ENCODE assay signal across 21 cellular contexts in the genomic region with DNA sequence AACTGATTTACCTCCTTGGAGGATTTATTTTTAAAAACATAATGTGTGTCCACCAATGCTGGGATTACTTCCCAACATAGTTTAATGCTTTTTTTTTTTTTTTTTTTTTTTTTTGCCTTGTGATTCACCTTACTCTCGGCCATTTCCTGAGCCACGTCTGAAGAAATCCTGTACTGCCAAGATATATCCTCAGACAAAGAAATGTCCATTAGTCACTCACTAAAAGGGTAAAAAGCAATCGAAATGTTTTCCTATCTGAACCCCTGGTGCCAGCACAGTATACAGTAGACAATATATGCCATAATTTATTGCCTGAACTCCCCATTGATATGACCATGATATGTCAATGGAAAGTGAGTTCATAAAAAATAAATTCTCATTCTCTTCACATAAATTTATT.
DNase-seq lines count a peak whose midpoint lies in the region; ATAC-seq and TF ChIP-seq lines count a peak whose summit lies in the region.
"Had no signal": no experiment of that assay in that cellular context is flagged by ENCODE, and none has a peak within 500 bp of the region (broad histone marks: within the 10 kb centered on the region; RNA-seq: fewer than 3 reads in every experiment).

No MANE protein-coding gene starts in this region.

- H3K27me3 ChIP-seq in testis, result no peaks in the 10 kb centered on the region
- H3K27me3 ChIP-seq: cardiac muscle cell had no signal

- 84 to 87% methylated on average over 3 of the region's 3 CpGs for WGBS in testis, 2 donors

- no peak overlapping the region for H3K27ac ChIP-seq in testis
- H3K27ac ChIP-seq: cardiac muscle cell, thoracic aorta had no signal

- ATAC-seq in GM21737 (IDR thresholded peaks at IDR 0.05; ENCODE audit: unreplicated experiment), result no peak
- ATAC-seq: activated CD4-positive, alpha-beta T cell treated with anti-CD3 and anti-CD28 coated beads for 36 hours; left colon; mucosa of descending colon had no signal

- H3K4me3 ChIP-seq in fibroblast of the aortic adventitia (ENCODE audit: low read depth, low read length), result no peak overlapping the region
- no peak overlapping the region for H3K4me3 ChIP-seq in testis
- H3K4me3 ChIP-seq: cardiac muscle cell, mucosa of descending colon, thoracic aorta had no signal

- no peaks in the 10 kb centered on the region for H3K36me3 ChIP-seq in testis (ENCODE audit: low read depth, missing control alignments)
- H3K36me3 ChIP-seq: cardiac muscle cell, thoracic aorta had no signal

- no peak for TF ChIP-seq POLR2A in testis (IDR thresholded peaks at IDR 0.05)

- H3K9me3 ChIP-seq in testis, result no peaks in the 10 kb centered on the region
- H3K9me3 ChIP-seq: mucosa of descending colon, thoracic aorta had no signal

- H3K4me1 ChIP-seq in testis, result no peaks in the 10 kb centered on the region

- DNase-seq in HS-5 (ENCODE audit: low read depth) (peak; percentile 42), amniotic epithelial cell (ENCODE audit: low read depth) (peak; percentile 84), fibroblast of the aortic adventitia (ENCODE audit: low read depth) (peak; percentile 84), C1 segment of cervical spinal cord (lab: John Stamatoyannopoulos, UW) (no peak), DMS79 (lab: John Stamatoyannopoulos, UW) (no peak), testis (no peak)
- DNase-seq: activated CD4-positive, alpha-beta T cell treated with anti-CD3 and anti-CD28 coated beads for 36 hours; activated naive CD4-positive, alpha-beta T cell treated with anti-CD3 and anti-CD28 coated beads, Interleukin-2, amount 50 U/mL, for 16 hours; activated T-cell treated with anti-CD3 and anti-CD28 coated beads for 4 hours; CD4-positive, CD25-positive, alpha-beta regulatory T cell; DMS79 treated with DMSO at 0.1 percent for 48 hours; effector CD8-positive, alpha-beta T cell; left colon; mucosa of descending colon; NCI-H1436; NCI-H446; nucleus accumbens; SIG-M5 had no signal

- TF ChIP-seq CTCF in fibroblast of the aortic adventitia (IDR thresholded peaks at IDR 0.05; ENCODE audit: insufficient read depth, low read length) (no peak), testis (IDR thresholded peaks at IDR 0.05) (no peak)

- intact Hi-C loops in testis (cut with DNase I; ENCODE audit: low total_unique reads), result no loop called here

Comparison
In these comparisons a context has a peak if more than half of its experiments do, and no peak if none do; other contexts are left out.
1. DNase-seq: peak in HS-5 (single experiment), amniotic epithelial cell (single experiment) and fibroblast of the aortic adventitia (single experiment); none in C1 segment of cervical spinal cord (0 of 14), DMS79 (single experiment) and testis (single experiment).